In the genomic region with DNA sequence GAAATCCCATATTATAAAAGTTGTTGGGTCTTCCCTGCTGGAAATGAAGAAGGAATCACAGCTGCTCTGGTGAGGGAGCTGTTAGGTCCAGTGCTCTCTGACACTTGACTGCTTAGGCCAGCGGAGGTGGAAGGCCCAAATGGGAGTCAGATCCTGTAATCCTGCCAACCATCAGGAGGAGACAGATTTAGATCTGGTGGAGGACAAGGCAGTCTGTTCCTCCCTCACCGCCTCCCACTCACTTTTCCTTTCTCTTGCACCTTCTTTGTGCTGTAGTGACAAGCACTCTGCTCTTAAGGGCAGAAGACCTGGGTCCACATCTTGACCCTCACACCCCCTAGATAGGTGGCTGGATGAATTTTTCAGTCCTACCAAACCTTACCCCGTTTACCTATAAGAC, we compare ENCODE assay signal across 30 cellular contexts. TPM values are rescaled to one million over a fixed set of nuclear protein-coding genes. Genes with fewer than 3 reads are reported as not detected.
"Had no signal": no experiment of that assay in that cellular context is flagged by ENCODE, and none has a peak within 500 bp of the region (broad histone marks: within the 10 kb centered on the region; RNA-seq: fewer than 3 reads in every experiment).

No MANE protein-coding gene starts in this region.

- H3K36me3 Mint-ChIP-seq: mesothelial cell of epicardium; naive thymus-derived CD8-positive, alpha-beta T cell; neural progenitor cell; stimulated activated memory B cell treated with anti-CD40 and anti-IgM and Interleukin-4, amounts not matched to agents 10 μg/mL and 1 μg/mL and 100 μg/mL, for 72 hours; WTC11 had no signal

- ATAC-seq: body of pancreas; effector memory CD8-positive, alpha-beta T cell; gastroesophageal sphincter; left colon; naive thymus-derived CD8-positive, alpha-beta T cell; SK-N-SH treated with all-trans-retinoic acid at 6 μM for 48 hours; stimulated activated memory B cell treated with anti-CD40 and anti-IgM and Interleukin-4, amounts not matched to agents 10 μg/mL and 1 μg/mL and 100 μg/mL, for 72 hours; WTC11 had no signal

- H3K27ac ChIP-seq: adrenal gland, body of pancreas, coronary artery, gastroesophageal sphincter, neural progenitor cell, parathyroid adenoma, psoas muscle, right atrium auricular region, thoracic aorta had no signal

- H3K9me3 Mint-ChIP-seq: activated CD4-positive, alpha-beta memory T cell treated with anti-CD3 and anti-CD28 coated beads, Interleukin-2, amount 10 ng/mL, durations not matched to agents 7 days and 5 days; activated CD4-positive, alpha-beta T cell treated with anti-CD3 and anti-CD28 coated beads, Interleukin-2, amount 10 ng/mL, durations not matched to agents 7 days and 5 days; activated T-cell treated with anti-CD3 and anti-CD28 coated beads, Interleukin-2, amount 50 U/mL, for 72 hours; effector memory CD8-positive, alpha-beta T cell; mesothelial cell of epicardium; naive thymus-derived CD8-positive, alpha-beta T cell; neural progenitor cell; stimulated activated memory B cell treated with anti-CD40 and anti-IgM and Interleukin-4, amounts not matched to agents 10 μg/mL and 1 μg/mL and 100 μg/mL, for 72 hours; WTC11 had no signal

- DNase-seq: activated CD4-positive, alpha-beta memory T cell treated with anti-CD3 and anti-CD28 coated beads, Interleukin-2, amount 10 ng/mL, durations not matched to agents 7 days and 5 days; activated CD4-positive, alpha-beta T cell treated with anti-CD3 and anti-CD28 coated beads for 1 hour; activated CD4-positive, alpha-beta T cell treated with anti-CD3 and anti-CD28 coated beads, Interleukin-2, amount 10 ng/mL, durations not matched to agents 7 days and 5 days; activated effector memory CD4-positive, alpha-beta T cell treated with Interleukin-2 at 50 U/mL for 16 hours; activated naive CD4-positive, alpha-beta T cell treated with anti-CD3 and anti-CD28 coated beads, Interleukin-2, amount 50 U/mL, for 16 hours; activated T-cell treated with anti-CD3 and anti-CD28 coated beads, Interleukin-2, amount 50 U/mL, for 72 hours; adrenal gland; aorta; body of pancreas; effector memory CD8-positive, alpha-beta T cell; erythroblast; hippocampal formation; left colon; naive thymus-derived CD8-positive, alpha-beta T cell; occipital lobe; psoas muscle; stimulated activated CD4-positive, alpha-beta T cell treated with anti-CD3 and anti-CD28 coated beads, Interleukin-4, amount 100 ng/mL, for 4 hours; stimulated activated CD8-positive, alpha-beta memory T cell treated with anti-CD3 and anti-CD28 coated beads, Interleukin-4, amount 100 ng/mL, for 48 hours; T-helper 2 cell; trophoblast cell had no signal

- H3K27ac Mint-ChIP-seq: activated CD4-positive, alpha-beta memory T cell treated with anti-CD3 and anti-CD28 coated beads, Interleukin-2, amount 10 ng/mL, durations not matched to agents 7 days and 5 days; activated CD4-positive, alpha-beta T cell treated with anti-CD3 and anti-CD28 coated beads, Interleukin-2, amount 10 ng/mL, durations not matched to agents 7 days and 5 days; activated T-cell treated with anti-CD3 and anti-CD28 coated beads, Interleukin-2, amount 50 U/mL, for 72 hours; effector memory CD8-positive, alpha-beta T cell; mesothelial cell of epicardium; naive thymus-derived CD8-positive, alpha-beta T cell; neural progenitor cell; stimulated activated memory B cell treated with anti-CD40 and anti-IgM and Interleukin-4, amounts not matched to agents 10 μg/mL and 1 μg/mL and 100 μg/mL, for 72 hours; WTC11 had no signal

- H3K4me1 Mint-ChIP-seq: activated CD4-positive, alpha-beta memory T cell treated with anti-CD3 and anti-CD28 coated beads, Interleukin-2, amount 10 ng/mL, durations not matched to agents 7 days and 5 days; activated CD4-positive, alpha-beta T cell treated with anti-CD3 and anti-CD28 coated beads, Interleukin-2, amount 10 ng/mL, durations not matched to agents 7 days and 5 days; mesothelial cell of epicardium; naive thymus-derived CD8-positive, alpha-beta T cell; stimulated activated memory B cell treated with anti-CD40 and anti-IgM and Interleukin-4, amounts not matched to agents 10 μg/mL and 1 μg/mL and 100 μg/mL, for 72 hours had no signal

- H3K4me3 Mint-ChIP-seq: activated CD4-positive, alpha-beta memory T cell treated with anti-CD3 and anti-CD28 coated beads, Interleukin-2, amount 10 ng/mL, durations not matched to agents 7 days and 5 days; activated CD4-positive, alpha-beta T cell treated with anti-CD3 and anti-CD28 coated beads, Interleukin-2, amount 10 ng/mL, durations not matched to agents 7 days and 5 days; effector memory CD8-positive, alpha-beta T cell; mesothelial cell of epicardium; naive thymus-derived CD8-positive, alpha-beta T cell; neural progenitor cell; stimulated activated memory B cell treated with anti-CD40 and anti-IgM and Interleukin-4, amounts not matched to agents 10 μg/mL and 1 μg/mL and 100 μg/mL, for 72 hours; WTC11 had no signal

RNA-seq across cellular contexts. Expression of a gene that starts 59.7 kb away (rescaled TPM):
- total RNA-seq: activated CD4-positive, alpha-beta memory T cell treated with anti-CD3 and anti-CD28 coated beads, Interleukin-2, amount 10 ng/mL, durations not matched to agents 7 days and 5 days; activated CD4-positive, alpha-beta T cell treated with anti-CD3 and anti-CD28 coated beads, Interleukin-2, amount 10 ng/mL, durations not matched to agents 7 days and 5 days; naive thymus-derived CD8-positive, alpha-beta T cell had no signal
